ENCODE assay signal across 8 cellular contexts in the genomic region with DNA sequence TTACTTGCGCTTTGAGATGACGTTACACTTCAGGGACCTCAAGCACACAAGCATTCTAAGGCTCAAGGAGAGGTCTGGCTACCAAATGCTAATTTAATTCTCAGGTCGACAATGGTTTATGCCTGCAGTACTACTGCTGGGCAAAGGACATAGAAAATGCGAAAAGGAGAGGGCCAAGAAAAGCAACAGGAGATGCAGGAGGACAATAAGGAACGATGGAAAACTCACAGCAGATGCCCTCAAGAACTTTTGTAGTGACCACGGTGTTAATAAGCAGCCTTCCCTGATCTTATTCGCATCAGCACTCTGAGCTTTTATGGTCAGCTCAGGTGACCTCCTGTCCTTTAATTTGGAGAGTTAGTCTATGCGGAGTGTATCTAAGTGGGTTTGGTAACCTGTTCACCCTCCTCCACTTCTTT.
DNase-seq lines count a peak whose midpoint lies in the region; ATAC-seq, FAIRE-seq and TF ChIP-seq lines count a peak whose summit lies in the region.

No MANE protein-coding gene starts in this region.

- H3K4me1 ChIP-seq in A549 = peaks cover 10% of the 10 kb centered on the region; the same call in 2 of the 3 replicates
- peaks cover 14 to 31% of the 10 kb centered on the region in 2 donors for H3K4me1 ChIP-seq in adrenal gland (replicated peaks in 1 of 2)
- peaks cover 8% of the 10 kb centered on the region for H3K4me1 ChIP-seq in testis

- H3K4me3 ChIP-seq in A549 (peak overlapping the region; percentile 81), adrenal gland (peak overlapping the region; percentile 7 to 87 (median 54)), kidney epithelial cell (ENCODE audit: low read depth, low read length) (peak overlapping the region; percentile 66), testis (peak overlapping the region; percentile 81 to 94)

- ATAC-seq in A549 = peak; percentile 66 to 77
- ATAC-seq in GM19324 (IDR thresholded peaks at IDR 0.05; ENCODE audit: low FRiP score, unreplicated experiment) = peak; percentile 49
- ATAC-seq in HG03280 (IDR thresholded peaks at IDR 0.05; ENCODE audit: unreplicated experiment) = peak; percentile 51

- H3K27ac ChIP-seq in A549 = peak overlapping the region; percentile 72 to 82
- peak overlapping the region in 4 of 5 donors; percentile 31 to 88 (median 70) for H3K27ac ChIP-seq in adrenal gland
- H3K27ac ChIP-seq in testis = peak overlapping the region; percentile 83 to 89

- no peaks in the 10 kb centered on the region for H3K36me3 ChIP-seq in adrenal gland (replicated peaks in 1 of 2)
- H3K36me3 ChIP-seq in kidney epithelial cell (ENCODE audit: control insufficient read depth, insufficient read depth, low read length) = no peaks in the 10 kb centered on the region
- no peaks in the 10 kb centered on the region for H3K36me3 ChIP-seq in testis (ENCODE audit: low read depth, missing control alignments)

- no peak for FAIRE-seq in A549 (lab: Jason Lieb, UNC)

- peak overlapping the region; percentile 92 for H3K4me2 ChIP-seq in A549

- CTCF ChIA-PET in A549 (lab: Yijun Ruan, JAX) = no interaction called here

- TF ChIP-seq RAD21 in A549 (conservative IDR thresholded peaks at IDR 0.05 in 1 of 2, IDR thresholded peaks at IDR 0.05 in 1 of 2) = no peak

- TF ChIP-seq CTCF in A549 (IDR thresholded peaks at IDR 0.05) = no peak
- peak in 1 of 6 experiments; percentile 6 for TF ChIP-seq CTCF in adrenal gland (IDR thresholded peaks at IDR 0.05)
- no peak for TF ChIP-seq CTCF in kidney epithelial cell (IDR thresholded peaks at IDR 0.05; ENCODE audit: insufficient read depth, low read length, poor library complexity, severe bottlenecking)
- TF ChIP-seq CTCF in testis (IDR thresholded peaks at IDR 0.05) = peak in 1 of 3 experiments; percentile 7

- H3K27me3 ChIP-seq in adrenal gland (no peaks in the 10 kb centered on the region), kidney epithelial cell (ENCODE audit: control insufficient read depth, insufficient read depth, low read length) (no peaks in the 10 kb centered on the region), testis (no peaks in the 10 kb centered on the region)

- DNase-seq in A549 (ENCODE audit: low read depth in 1 of 2, low spot score in 1 of 2) (no peak), adrenal gland (no peak), kidney epithelial cell (ENCODE audit: low read depth) (no peak), testis (no peak), activated gamma-delta T cell (lab: John Stamatoyannopoulos, UW) (no peak), DMS 273 (lab: John Stamatoyannopoulos, UW; ENCODE audit: unreplicated experiment) (no peak)

- WGBS in A549 (ENCODE audit: missing lambda C conversion rate) = 1% methylated on average over 8 of the region's 8 CpGs
- 7 to 13% (median 9%) methylated on average over 8 of the region's 8 CpGs for WGBS in adrenal gland, 4 donors
- WGBS in testis, 2 donors = 5 to 7% methylated on average over 8 of the region's 8 CpGs

- H3K9me3 ChIP-seq in A549 = no peaks in the 10 kb centered on the region
- H3K9me3 ChIP-seq in adrenal gland (replicated peaks in 1 of 3) = no peaks in the 10 kb centered on the region
- H3K9me3 ChIP-seq in testis = no peaks in the 10 kb centered on the region

- POLR2A ChIA-PET in A549 (lab: Yijun Ruan, JAX) = interaction anchor here (0.6 to 1.2 kb wide), 5 partner anchors 10 to 490 kb away, joined by 3 to 8 read pairs (median 5); a partner anchor contains a TSS

- TF ChIP-seq EP300 in A549 (IDR thresholded peaks at IDR 0.05) = no peak

- intact Hi-C loops in adrenal gland (cut with DNase I) = no loop called here
- intact Hi-C loops in testis (cut with DNase I; ENCODE audit: low total_unique reads) = no loop called here

- no peak for TF ChIP-seq POLR2A in A549 (IDR thresholded peaks at IDR 0.05; ENCODE audit: low read length)
- TF ChIP-seq POLR2A in adrenal gland (IDR thresholded peaks at IDR 0.05) = no peak
- TF ChIP-seq POLR2A in testis (IDR thresholded peaks at IDR 0.05) = no peak

TF ChIP-seq in A549, 52 proteins besides CTCF, POLR2A, EP300 and RAD21:
- TF ChIP-seq, protein P1, sequence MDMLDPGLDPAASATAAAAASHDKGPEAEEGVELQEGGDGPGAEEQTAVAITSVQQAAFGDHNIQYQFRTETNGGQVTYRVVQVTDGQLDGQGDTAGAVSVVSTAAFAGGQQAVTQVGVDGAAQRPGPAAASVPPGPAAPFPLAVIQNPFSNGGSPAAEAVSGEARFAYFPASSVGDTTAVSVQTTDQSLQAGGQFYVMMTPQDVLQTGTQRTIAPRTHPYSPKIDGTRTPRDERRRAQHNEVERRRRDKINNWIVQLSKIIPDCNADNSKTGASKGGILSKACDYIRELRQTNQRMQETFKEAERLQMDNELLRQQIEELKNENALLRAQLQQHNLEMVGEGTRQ (IDR thresholded peaks at IDR 0.05) = 0 out of 2 replicates have a peak, but pooled peaks have one; percentile 39
- no peak for TF ChIP-seq EHF (CRISPR knock-in tag; IDR thresholded peaks at IDR 0.05)
